ENCODE assay signal across 22 cellular contexts in genomic region chr20:36670665-36671357, GRCh38. TPM values are rescaled to one million over a fixed set of nuclear protein-coding genes. Genes with fewer than 3 reads are reported as not detected.
DNase-seq lines count a peak whose midpoint lies in the region; ATAC-seq and TF ChIP-seq lines count a peak whose summit lies in the region.
"Had no signal": no experiment of that assay in that cellular context is flagged by ENCODE, and none has a peak within 500 bp of the region (broad histone marks: within the 10 kb centered on the region; RNA-seq: fewer than 3 reads in every experiment).

No MANE protein-coding gene starts in this region.

- no peaks in the 10 kb centered on the region for H3K9me3 ChIP-seq in gastroesophageal sphincter

- no peak overlapping the region for H3K27ac ChIP-seq in gastroesophageal sphincter
- H3K27ac ChIP-seq: RWPE1, SK-N-MC had no signal

- 92 to 95% methylated on average over 2 to 3 of the region's 3 CpGs for WGBS in gastroesophageal sphincter (ENCODE audit: low coverage in 1 of 2), 2 donors

- H3K27me3 ChIP-seq in gastroesophageal sphincter = no peaks in the 10 kb centered on the region

- peaks cover 0 to 66% of the 10 kb centered on the region in 2 donors for H3K36me3 ChIP-seq in gastroesophageal sphincter

- no peaks in the 10 kb centered on the region for H3K4me1 ChIP-seq in gastroesophageal sphincter

- no peak for TF ChIP-seq POLR2A in gastroesophageal sphincter (IDR thresholded peaks at IDR 0.05)

- no peak for TF ChIP-seq EP300 in gastroesophageal sphincter (IDR thresholded peaks at IDR 0.05)

- H3K4me3 ChIP-seq in gastroesophageal sphincter = no peak overlapping the region
- H3K4me3 ChIP-seq: SK-N-MC had no signal

- ATAC-seq in gastroesophageal sphincter = no peak
- ATAC-seq: Panc1 had no signal

- no peak for TF ChIP-seq CTCF in gastroesophageal sphincter (IDR thresholded peaks at IDR 0.05)

- DNase-seq in NCI-H2171 (lab: John Stamatoyannopoulos, UW) = peak; percentile 34
- DNase-seq in NCI-H526 treated with DMSO at 0.1 percent for 48 hours (lab: John Stamatoyannopoulos, UW) = peak; percentile 84
- peak; percentile 24 for DNase-seq in cerebellum (ENCODE audit: low spot score)
- DNase-seq in renal cortical epithelial cell (ENCODE audit: low read depth) = peak; percentile 15
- no peak for DNase-seq in activated T-cell treated with anti-CD3 and anti-CD28 coated beads for 4 hours
- no peak for DNase-seq in T1000 (lab: John Stamatoyannopoulos, UW)
- DNase-seq: CD4-positive, alpha-beta memory T cell; COR-L47; DMS79 treated with DMSO at 0.1 percent for 48 hours; IMR-90; KG1; MM.1S; NCI-H1048; NCI-H1694; NCI-H2029 treated with DMSO at 0.1 percent for 48 hours; SIG-M5 had no signal

RNA-seq across cellular contexts. Expression of gene SLA2, which starts 24.8 kb away (rescaled TPM):
- total RNA-seq in cerebellum (0.09 TPM), renal cortical epithelial cell (not detected in 2 replicates), gastroesophageal sphincter (under 1 TPM in 1 of 4 donors, not detected in 3; 0.13 TPM)
- total RNA-seq: A673, HT1080, IMR-90 had no signal

Comparison
In these comparisons a context has a peak if more than half of its experiments do, and no peak if none do; other contexts are left out.
1. DNase-seq: peak in NCI-H2171 (single experiment), NCI-H526 treated with DMSO at 0.1 percent for 48 hours (single experiment), cerebellum (single experiment) and renal cortical epithelial cell (single experiment); none in activated T-cell treated with anti-CD3 and anti-CD28 coated beads for 4 hours (single experiment) and T1000 (single experiment).